Comparison of ENCODE assay signal across 1 cellular context in the genomic region with DNA sequence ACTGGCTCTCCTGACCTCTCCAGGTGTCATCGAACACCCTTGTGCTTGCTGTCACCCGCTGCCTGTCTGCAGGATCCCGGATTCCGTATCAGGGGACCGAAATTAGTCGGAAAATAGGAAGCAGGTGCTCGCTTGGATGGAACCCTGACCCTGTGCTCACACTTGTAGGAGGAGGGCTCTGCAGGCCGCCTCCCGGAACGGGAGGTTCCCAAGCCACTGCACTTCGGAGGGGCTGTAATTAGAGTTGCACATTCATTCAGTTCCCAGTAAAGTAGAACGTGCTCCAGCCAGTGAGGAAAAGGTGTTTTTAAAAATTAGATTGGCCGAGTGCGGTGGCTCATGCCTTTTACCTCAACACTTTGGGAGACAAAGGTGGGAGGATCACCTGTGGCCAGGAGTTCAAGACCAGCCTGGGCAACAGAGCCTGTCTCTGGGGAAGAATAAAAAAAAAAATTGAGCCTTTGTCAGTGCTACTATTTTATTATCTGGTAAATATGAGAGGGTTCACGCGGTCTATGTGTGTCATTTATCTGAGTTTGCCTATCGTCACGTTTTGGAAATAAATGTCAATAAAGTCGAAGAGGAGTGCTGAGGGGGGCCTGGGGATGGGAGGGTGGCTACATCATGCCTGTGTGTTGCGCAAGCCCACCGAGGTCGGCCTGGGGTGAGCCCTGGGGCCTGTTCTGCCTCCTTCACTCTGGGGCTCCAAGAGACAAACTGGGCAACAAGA.
TF ChIP-seq lines count a peak whose summit lies in the region.

No MANE protein-coding gene starts in this region.

TF ChIP-seq in GM23338, 12 proteins besides CTCF, POLR2A, EP300 and RAD21 (continued from another document):
- TF ChIP-seq, protein P1, sequence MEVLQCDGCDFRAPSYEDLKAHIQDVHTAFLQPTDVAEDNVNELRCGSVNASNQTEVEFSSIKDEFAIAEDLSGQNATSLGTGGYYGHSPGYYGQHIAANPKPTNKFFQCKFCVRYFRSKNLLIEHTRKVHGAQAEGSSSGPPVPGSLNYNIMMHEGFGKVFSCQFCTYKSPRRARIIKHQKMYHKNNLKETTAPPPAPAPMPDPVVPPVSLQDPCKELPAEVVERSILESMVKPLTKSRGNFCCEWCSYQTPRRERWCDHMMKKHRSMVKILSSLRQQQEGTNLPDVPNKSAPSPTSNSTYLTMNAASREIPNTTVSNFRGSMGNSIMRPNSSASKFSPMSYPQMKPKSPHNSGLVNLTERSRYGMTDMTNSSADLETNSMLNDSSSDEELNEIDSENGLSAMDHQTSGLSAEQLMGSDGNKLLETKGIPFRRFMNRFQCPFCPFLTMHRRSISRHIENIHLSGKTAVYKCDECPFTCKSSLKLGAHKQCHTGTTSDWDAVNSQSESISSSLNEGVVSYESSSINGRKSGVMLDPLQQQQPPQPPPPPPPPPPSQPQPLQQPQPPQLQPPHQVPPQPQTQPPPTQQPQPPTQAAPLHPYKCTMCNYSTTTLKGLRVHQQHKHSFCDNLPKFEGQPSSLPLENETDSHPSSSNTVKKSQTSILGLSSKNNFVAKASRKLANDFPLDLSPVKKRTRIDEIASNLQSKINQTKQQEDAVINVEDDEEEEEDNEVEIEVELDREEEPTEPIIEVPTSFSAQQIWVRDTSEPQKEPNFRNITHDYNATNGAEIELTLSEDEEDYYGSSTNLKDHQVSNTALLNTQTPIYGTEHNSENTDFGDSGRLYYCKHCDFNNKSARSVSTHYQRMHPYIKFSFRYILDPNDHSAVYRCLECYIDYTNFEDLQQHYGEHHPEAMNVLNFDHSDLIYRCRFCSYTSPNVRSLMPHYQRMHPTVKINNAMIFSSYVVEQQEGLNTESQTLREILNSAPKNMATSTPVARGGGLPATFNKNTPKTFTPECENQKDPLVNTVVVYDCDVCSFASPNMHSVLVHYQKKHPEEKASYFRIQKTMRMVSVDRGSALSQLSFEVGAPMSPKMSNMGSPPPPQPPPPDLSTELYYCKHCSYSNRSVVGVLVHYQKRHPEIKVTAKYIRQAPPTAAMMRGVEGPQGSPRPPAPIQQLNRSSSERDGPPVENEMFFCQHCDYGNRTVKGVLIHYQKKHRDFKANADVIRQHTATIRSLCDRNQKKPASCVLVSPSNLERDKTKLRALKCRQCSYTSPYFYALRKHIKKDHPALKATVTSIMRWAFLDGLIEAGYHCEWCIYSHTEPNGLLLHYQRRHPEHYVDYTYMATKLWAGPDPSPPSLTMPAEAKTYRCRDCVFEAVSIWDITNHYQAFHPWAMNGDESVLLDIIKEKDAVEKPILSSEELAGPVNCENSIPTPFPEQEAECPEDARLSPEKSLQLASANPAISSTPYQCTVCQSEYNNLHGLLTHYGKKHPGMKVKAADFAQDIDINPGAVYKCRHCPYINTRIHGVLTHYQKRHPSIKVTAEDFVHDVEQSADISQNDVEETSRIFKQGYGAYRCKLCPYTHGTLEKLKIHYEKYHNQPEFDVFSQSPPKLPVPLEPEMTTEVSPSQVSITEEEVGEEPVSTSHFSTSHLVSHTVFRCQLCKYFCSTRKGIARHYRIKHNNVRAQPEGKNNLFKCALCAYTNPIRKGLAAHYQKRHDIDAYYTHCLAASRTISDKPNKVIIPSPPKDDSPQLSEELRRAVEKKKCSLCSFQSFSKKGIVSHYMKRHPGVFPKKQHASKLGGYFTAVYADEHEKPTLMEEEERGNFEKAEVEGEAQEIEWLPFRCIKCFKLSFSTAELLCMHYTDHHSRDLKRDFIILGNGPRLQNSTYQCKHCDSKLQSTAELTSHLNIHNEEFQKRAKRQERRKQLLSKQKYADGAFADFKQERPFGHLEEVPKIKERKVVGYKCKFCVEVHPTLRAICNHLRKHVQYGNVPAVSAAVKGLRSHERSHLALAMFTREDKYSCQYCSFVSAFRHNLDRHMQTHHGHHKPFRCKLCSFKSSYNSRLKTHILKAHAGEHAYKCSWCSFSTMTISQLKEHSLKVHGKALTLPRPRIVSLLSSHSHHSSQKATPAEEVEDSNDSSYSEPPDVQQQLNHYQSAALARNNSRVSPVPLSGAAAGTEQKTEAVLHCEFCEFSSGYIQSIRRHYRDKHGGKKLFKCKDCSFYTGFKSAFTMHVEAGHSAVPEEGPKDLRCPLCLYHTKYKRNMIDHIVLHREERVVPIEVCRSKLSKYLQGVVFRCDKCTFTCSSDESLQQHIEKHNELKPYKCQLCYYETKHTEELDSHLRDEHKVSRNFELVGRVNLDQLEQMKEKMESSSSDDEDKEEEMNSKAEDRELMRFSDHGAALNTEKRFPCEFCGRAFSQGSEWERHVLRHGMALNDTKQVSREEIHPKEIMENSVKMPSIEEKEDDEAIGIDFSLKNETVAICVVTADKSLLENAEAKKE (CRISPR knock-in tag; IDR thresholded peaks at IDR 0.05) = no peak
- TF ChIP-seq NANOG (IDR thresholded peaks at IDR 0.05; ENCODE audit: borderline replicate concordance) (no peak), STAT1 (IDR thresholded peaks at IDR 0.05; ENCODE audit: unreplicated experiment) (no peak), JUNB (IDR thresholded peaks at IDR 0.05; ENCODE audit: unreplicated experiment) (no peak), POLR2AphosphoS5 (IDR thresholded peaks at IDR 0.05; ENCODE audit: low read depth) (no peak), ZNF114 (CRISPR knock-in tag; IDR thresholded peaks at IDR 0.05) (no peak), EZH2phosphoT487 (IDR thresholded peaks at IDR 0.05; ENCODE audit: unreplicated experiment) (no peak), CREB1 (CRISPR knock-in tag; IDR thresholded peaks at IDR 0.05; ENCODE audit: low read depth) (no peak)
- TF ChIP-seq, protein P2, sequence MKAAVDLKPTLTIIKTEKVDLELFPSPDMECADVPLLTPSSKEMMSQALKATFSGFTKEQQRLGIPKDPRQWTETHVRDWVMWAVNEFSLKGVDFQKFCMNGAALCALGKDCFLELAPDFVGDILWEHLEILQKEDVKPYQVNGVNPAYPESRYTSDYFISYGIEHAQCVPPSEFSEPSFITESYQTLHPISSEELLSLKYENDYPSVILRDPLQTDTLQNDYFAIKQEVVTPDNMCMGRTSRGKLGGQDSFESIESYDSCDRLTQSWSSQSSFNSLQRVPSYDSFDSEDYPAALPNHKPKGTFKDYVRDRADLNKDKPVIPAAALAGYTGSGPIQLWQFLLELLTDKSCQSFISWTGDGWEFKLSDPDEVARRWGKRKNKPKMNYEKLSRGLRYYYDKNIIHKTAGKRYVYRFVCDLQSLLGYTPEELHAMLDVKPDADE (IDR thresholded peaks at IDR 0.05) = no peak
